19 cellular contexts compared by ENCODE assay signal in genomic region chr16:74770826-74771526, GRCh38. TPM values are rescaled to one million over a fixed set of nuclear protein-coding genes. Genes with fewer than 3 reads are reported as not detected.
DNase-seq lines count a peak whose midpoint lies in the region; ATAC-seq and TF ChIP-seq lines count a peak whose summit lies in the region.
"Had no signal": no experiment of that assay in that cellular context is flagged by ENCODE, and none has a peak within 500 bp of the region (broad histone marks: within the 10 kb centered on the region; RNA-seq: fewer than 3 reads in every experiment).

No MANE protein-coding gene starts in this region.

- no peak overlapping the region for H3K27ac Mint-ChIP-seq in Calu3 (ENCODE audit: unreplicated experiment)
- peak overlapping the region; percentile 13 for H3K27ac Mint-ChIP-seq in stimulated activated memory B cell treated with anti-CD40 and anti-IgM and Interleukin-4, amounts not matched to agents 10 μg/mL and 1 μg/mL and 100 μg/mL, for 72 hours

- intact Hi-C loops in Calu3 (cut with micrococcal nuclease; ENCODE audit: unreplicated experiment) = loop anchor here (5.0 kb wide), 1 partner anchor 41 kb away; no protein-coding TSS in a partner anchor

- peak overlapping the region; percentile 56; the same call in 1 of the 2 replicates for H3K4me2 ChIP-seq in OCI-LY3 (ENCODE audit: low read length)
- H3K4me2 ChIP-seq: A549, KMS-11 had no signal

- no peaks in the 10 kb centered on the region for H3K9me3 Mint-ChIP-seq in Calu3 (ENCODE audit: low read depth, unreplicated experiment)
- no peaks in the 10 kb centered on the region for H3K9me3 Mint-ChIP-seq in stimulated activated memory B cell treated with anti-CD40 and anti-IgM and Interleukin-4, amounts not matched to agents 10 μg/mL and 1 μg/mL and 100 μg/mL, for 72 hours
- H3K9me3 Mint-ChIP-seq: CD4-positive, alpha-beta memory T cell had no signal

- peak overlapping the region; percentile 86 for H3K4me3 Mint-ChIP-seq in Calu3 (ENCODE audit: low read depth, unreplicated experiment)
- no peak overlapping the region for H3K4me3 Mint-ChIP-seq in stimulated activated memory B cell treated with anti-CD40 and anti-IgM and Interleukin-4, amounts not matched to agents 10 μg/mL and 1 μg/mL and 100 μg/mL, for 72 hours

- no peak overlapping the region for H3K4me3 ChIP-seq in OCI-LY3 (ENCODE audit: low read length)
- H3K4me3 ChIP-seq: A549, BLaER1, Peyer's patch, SJSA1 had no signal

- no peaks in the 10 kb centered on the region for H3K9me3 ChIP-seq in OCI-LY3 (ENCODE audit: insufficient read depth, low read length)
- H3K9me3 ChIP-seq: A549, BLaER1, Peyer's patch had no signal

- H3K79me2 ChIP-seq in OCI-LY3 (ENCODE audit: low read length) = no peaks in the 10 kb centered on the region

- peaks cover 56% of the 10 kb centered on the region for H3K27me3 ChIP-seq in OCI-LY3 (ENCODE audit: low read depth, low read length)
- H3K27me3 ChIP-seq: Peyer's patch had no signal

- no peaks in the 10 kb centered on the region for H3K27me3 Mint-ChIP-seq in Calu3 (ENCODE audit: unreplicated experiment)
- no peaks in the 10 kb centered on the region for H3K27me3 Mint-ChIP-seq in stimulated activated memory B cell treated with anti-CD40 and anti-IgM and Interleukin-4, amounts not matched to agents 10 μg/mL and 1 μg/mL and 100 μg/mL, for 72 hours

- H3K36me3 Mint-ChIP-seq in Calu3 (ENCODE audit: insufficient read depth, unreplicated experiment) = peaks cover 68% of the 10 kb centered on the region
- H3K36me3 Mint-ChIP-seq in stimulated activated memory B cell treated with anti-CD40 and anti-IgM and Interleukin-4, amounts not matched to agents 10 μg/mL and 1 μg/mL and 100 μg/mL, for 72 hours = peaks cover 10% of the 10 kb centered on the region
- H3K36me3 Mint-ChIP-seq: CD4-positive, alpha-beta memory T cell had no signal

- H2AFZ ChIP-seq in OCI-LY3 (ENCODE audit: low read depth, low read length) = no peak overlapping the region

- peaks cover 35% of the 10 kb centered on the region for H3K4me1 Mint-ChIP-seq in Calu3 (ENCODE audit: low read depth, unreplicated experiment)
- H3K4me1 Mint-ChIP-seq in stimulated activated memory B cell treated with anti-CD40 and anti-IgM and Interleukin-4, amounts not matched to agents 10 μg/mL and 1 μg/mL and 100 μg/mL, for 72 hours = peaks cover 35% of the 10 kb centered on the region

- no peaks in the 10 kb centered on the region for H3K36me3 ChIP-seq in OCI-LY3 (replicated peaks; ENCODE audit: low read depth, low read length)
- H3K36me3 ChIP-seq: BLaER1, SJSA1 had no signal

- TF ChIP-seq CTCF in Calu3 (IDR thresholded peaks at IDR 0.05; ENCODE audit: unreplicated experiment) = no peak
- no peak for TF ChIP-seq CTCF in OCI-LY3 (IDR thresholded peaks at IDR 0.05; ENCODE audit: low read depth, low read length)

- ATAC-seq in esophagus mucosa (peak; percentile 32), HG02884 (IDR thresholded peaks at IDR 0.05; ENCODE audit: unreplicated experiment) (no peak)
- ATAC-seq in stimulated activated memory B cell treated with anti-CD40 and anti-IgM and Interleukin-4, amounts not matched to agents 10 μg/mL and 1 μg/mL and 100 μg/mL, for 72 hours = no peak
- ATAC-seq: A549 had no signal

- DNase-seq in Calu3 = no peak
- DNase-seq in NCI-H2107 (lab: John Stamatoyannopoulos, UW) = no peak
- no peak for DNase-seq in stimulated activated CD4-positive, alpha-beta T cell treated with anti-CD3 and anti-CD28 coated beads, Interleukin-1b, Interleukin-23, amount 100 ng/mL, for 48 hours
- DNase-seq: DMS53, EL, H7, NCI-H1417 treated with DMSO at 0.1 percent for 48 hours, NCI-H1930, NCI-H526 had no signal

- H4K20me1 ChIP-seq in OCI-LY3 (ENCODE audit: insufficient read depth, low read length) = no peaks in the 10 kb centered on the region; the same call in 1 of the 2 replicates
- H4K20me1 ChIP-seq: BLaER1 had no signal

- CTCF ChIA-PET in Calu3 (lab: Charles Lee) = interaction anchor here (0.9 kb wide), 1 partner anchor 11 kb away, joined by 3 read pairs; no protein-coding TSS in a partner anchor

- BruUV-seq in Calu3 (replicated peaks; lab: Mats Ljungman, UMichigan) = no TSS peak

- no peak overlapping the region for H3K9ac ChIP-seq in OCI-LY3 (ENCODE audit: low read length)
- H3K9ac ChIP-seq: BLaER1, KMS-11 had no signal

- H3K27ac ChIP-seq in OCI-LY3 (ENCODE audit: low read length) = no peak overlapping the region
- H3K27ac ChIP-seq: A549, BLaER1, KMS-11, SJSA1 had no signal

- H3K4me1 ChIP-seq in OCI-LY3 (ENCODE audit: low read length) = peaks cover 17% of the 10 kb centered on the region

RNA-seq across cellular contexts. Expression of gene FA2H, which starts 3.6 kb away (rescaled TPM):
- total RNA-seq in Calu3 (2022) (74.2 and 122 TPM in 2 replicates), esophagus mucosa (1.3 TPM)
- total RNA-seq: SJSA1 had no signal

Comparison
In these comparisons a context has a peak if more than half of its experiments do, and no peak if none do; other contexts are left out.
1. RNA of gene FA2H, which starts 3.6 kb away (total RNA-seq): 74.2 to 122 TPM in Calu3; 1.3 TPM in esophagus mucosa (single experiment); every median in the first group is over 10 times any median in the second.